ENCODE assay signal across 35 cellular contexts in genomic region chr20:1072258-1072657, GRCh38. TPM values are rescaled to one million over a fixed set of nuclear protein-coding genes. Genes with fewer than 3 reads are reported as not detected.
DNase-seq lines count a peak whose midpoint lies in the region; ATAC-seq, FAIRE-seq and TF ChIP-seq lines count a peak whose summit lies in the region.
"Had no signal": no experiment of that assay in that cellular context is flagged by ENCODE, and none has a peak within 500 bp of the region (broad histone marks: within the 10 kb centered on the region; RNA-seq: fewer than 3 reads in every experiment).

No MANE protein-coding gene starts in this region.

- no peaks in the 10 kb centered on the region for H3K4me1 Mint-ChIP-seq in activated T-cell treated with anti-CD3 and anti-CD28 coated beads, Interleukin-2, amount 50 U/mL, for 72 hours (ENCODE audit: low read depth)
- H3K4me1 Mint-ChIP-seq: CD14-positive monocyte; CD4-positive, alpha-beta memory T cell; CD8-positive, alpha-beta memory T cell had no signal

- intact Hi-C loops in kidney (cut with DNase I): no loop called here

- H3K4me3 ChIP-seq in A549 (no peak overlapping the region), HEK293 (ENCODE audit: low read depth, low read length) (no peak overlapping the region), kidney (ENCODE audit: low read length in 2 of 2) (no peak overlapping the region)
- H3K4me3 ChIP-seq: BLaER1; BLaER1 treated with 17β-estradiol and CSF1 and Interleukin-3, amounts not matched to agents 10 nM and 100 nM had no signal

- H3K27ac ChIP-seq in A549 (no peak overlapping the region), HEK293 (ENCODE audit: extremely low read depth, low read depth, low read length) (no peak overlapping the region), kidney (ENCODE audit: low read depth in 2 of 2, low read length in 2 of 2) (no peak overlapping the region)
- H3K27ac ChIP-seq: 22Rv1; BLaER1; BLaER1 treated with 17β-estradiol and CSF1 and Interleukin-3, amounts not matched to agents 10 nM and 100 nM; C4-2B had no signal

- H3K27ac Mint-ChIP-seq in activated T-cell treated with anti-CD3 and anti-CD28 coated beads, Interleukin-2, amount 50 U/mL, for 72 hours: no peak overlapping the region
- H3K27ac Mint-ChIP-seq: B cell; CD14-positive monocyte; CD4-positive, alpha-beta memory T cell; CD4-positive, alpha-beta T cell; CD4-positive, CD25-positive, alpha-beta regulatory T cell; CD8-positive, alpha-beta T cell had no signal

- ATAC-seq in A549 (no peak), GM19328 (IDR thresholded peaks at IDR 0.05; ENCODE audit: unreplicated experiment) (no peak)
- no peak for ATAC-seq in activated T-cell treated with anti-CD3 and anti-CD28 coated beads, Interleukin-2, amount 50 U/mL, for 72 hours (replicated peaks in 1 of 2)
- ATAC-seq: CD8-positive, alpha-beta T cell had no signal

- POLR2A ChIA-PET in A549 (lab: Yijun Ruan, JAX): no interaction called here
- POLR2A ChIA-PET in HEK293 (lab: Yijun Ruan, JAX): no interaction called here

- FAIRE-seq in A204.1 (lab: Jason Lieb, UNC) (peak; percentile 40), A549 (lab: Jason Lieb, UNC) (peak; percentile 67), kidney (lab: Jason Lieb, UNC) (peak; percentile 57)
- FAIRE-seq: D721Med had no signal

- TF ChIP-seq CTCF in A549 (IDR thresholded peaks at IDR 0.05) (no peak), HEK293 (tag by site-specific recombination; IDR thresholded peaks at IDR 0.05) (no peak), kidney (IDR thresholded peaks at IDR 0.05; ENCODE audit: borderline replicate concordance, extremely low read depth, insufficient read depth) (no peak)

- H3K9me3 ChIP-seq in A549 (peaks cover 22% of the 10 kb centered on the region; the same call in 2 of the 3 replicates), HEK293 (ENCODE audit: control insufficient read depth, insufficient read depth, low read depth, low read length) (no peaks in the 10 kb centered on the region), kidney (ENCODE audit: control insufficient read depth in 1 of 2, low read length in 2 of 2) (no peaks in the 10 kb centered on the region)
- H3K9me3 ChIP-seq: BE2C, Caco-2 had no signal

- H3K4me2 ChIP-seq in A549: no peak overlapping the region
- H3K4me2 ChIP-seq: BLaER1; BLaER1 treated with 17β-estradiol and CSF1 and Interleukin-3, amounts not matched to agents 10 nM and 100 nM had no signal

- no peak for TF ChIP-seq POLR2A in A549 (IDR thresholded peaks at IDR 0.05; ENCODE audit: low read length)

- no peak for TF ChIP-seq EP300 in A549 (IDR thresholded peaks at IDR 0.05)

- CTCF ChIA-PET in A549 (lab: Yijun Ruan, JAX): no interaction called here
- CTCF ChIA-PET in HEK293 (lab: Yijun Ruan, JAX): no interaction called here

- peaks cover 3 to 7% of the 10 kb centered on the region in 2 donors for H3K36me3 Mint-ChIP-seq in activated T-cell treated with anti-CD3 and anti-CD28 coated beads, Interleukin-2, amount 50 U/mL, for 72 hours (ENCODE audit: insufficient read depth in 2 of 2)
- H3K36me3 Mint-ChIP-seq: CD14-positive monocyte; CD4-positive, CD25-positive, alpha-beta regulatory T cell had no signal

- no peak for TF ChIP-seq RAD21 in A549 (conservative IDR thresholded peaks at IDR 0.05 in 1 of 2, IDR thresholded peaks at IDR 0.05 in 1 of 2)

- DNase-seq in A549 (ENCODE audit: low read depth in 1 of 2, low spot score in 1 of 2) (no peak), kidney (no peak), retina (no peak)
- DNase-seq in activated CD4-positive, CD25-positive, alpha-beta regulatory T cell (lab: John Stamatoyannopoulos, UW): no peak
- no peak for DNase-seq in activated T-cell treated with anti-CD3 and anti-CD28 coated beads, Interleukin-2, amount 50 U/mL, for 72 hours
- DNase-seq: 8988T; ACHN; AML-193; BE2C; C1 segment of cervical spinal cord; Caco-2; Calu3; CD4-positive, alpha-beta memory T cell; CD4-positive, alpha-beta T cell; CD4-positive, CD25-positive, alpha-beta regulatory T cell; CD8-positive, alpha-beta memory T cell; CD8-positive, alpha-beta T cell; COR-L47; DMS 273 treated with DMSO at 0.1 percent for 48 hours; DMS153; DMS53; DMS79; DMS79 treated with DMSO at 0.1 percent for 48 hours; DND-41; EL had no signal

- WGBS in A549 (ENCODE audit: missing lambda C conversion rate): 2% methylated on average over 2 of the region's 2 CpGs

- H3K9me3 Mint-ChIP-seq in activated T-cell treated with anti-CD3 and anti-CD28 coated beads, Interleukin-2, amount 50 U/mL, for 72 hours: peaks cover 5 to 9% of the 10 kb centered on the region in 2 donors

- no peak overlapping the region for H3K9ac ChIP-seq in kidney (ENCODE audit: low read length in 2 of 2)
- H3K9ac ChIP-seq: BLaER1; BLaER1 treated with 17β-estradiol and CSF1 and Interleukin-3, amounts not matched to agents 10 nM and 100 nM had no signal

- H3K4me1 ChIP-seq in A549: no peaks in the 10 kb centered on the region
- H3K4me1 ChIP-seq in HEK293 (ENCODE audit: control insufficient read depth, insufficient read depth, low read length): no peaks in the 10 kb centered on the region
- no peaks in the 10 kb centered on the region for H3K4me1 ChIP-seq in kidney (ENCODE audit: control insufficient read depth in 1 of 2, insufficient read depth in 1 of 2, low read depth in 1 of 2, low read length in 2 of 2)
- H3K4me1 ChIP-seq: BE2C, Caco-2 had no signal

- H3K36me3 ChIP-seq in HEK293 (ENCODE audit: control insufficient read depth in 2 of 2, insufficient read depth in 1 of 2, low read length in 2 of 2): no peaks in the 10 kb centered on the region
- H3K36me3 ChIP-seq in kidney (ENCODE audit: control insufficient read depth in 1 of 2, insufficient read depth in 2 of 2, low read length in 2 of 2): peaks cover 0 to 2% of the 10 kb centered on the region in 2 donors
- H3K36me3 ChIP-seq: BE2C; BLaER1; BLaER1 treated with 17β-estradiol and CSF1 and Interleukin-3, amounts not matched to agents 10 nM and 100 nM had no signal

- H3K4me3 Mint-ChIP-seq in activated T-cell treated with anti-CD3 and anti-CD28 coated beads, Interleukin-2, amount 50 U/mL, for 72 hours: no peak overlapping the region
- H3K4me3 Mint-ChIP-seq: B cell; CD14-positive monocyte; CD4-positive, alpha-beta memory T cell; CD4-positive, alpha-beta T cell; CD4-positive, CD25-positive, alpha-beta regulatory T cell; CD8-positive, alpha-beta memory T cell; CD8-positive, alpha-beta T cell had no signal

- H3K27me3 Mint-ChIP-seq in activated T-cell treated with anti-CD3 and anti-CD28 coated beads, Interleukin-2, amount 50 U/mL, for 72 hours (ENCODE audit: low read depth): no peaks in the 10 kb centered on the region
- H3K27me3 Mint-ChIP-seq: CD4-positive, alpha-beta T cell had no signal

TF ChIP-seq in A549, 52 proteins besides CTCF, POLR2A, EP300 and RAD21 (continues in another document):
- TF ChIP-seq CHD4 (IDR thresholded peaks at IDR 0.05; ENCODE audit: borderline replicate concordance): no peak
- TF ChIP-seq HOXB5 (CRISPR knock-in tag; IDR thresholded peaks at IDR 0.05): no peak
- no peak for TF ChIP-seq NR3C1 (IDR thresholded peaks at IDR 0.05)
- no peak for TF ChIP-seq KDM5A (IDR thresholded peaks at IDR 0.05)
- TF ChIP-seq, protein P1, sequence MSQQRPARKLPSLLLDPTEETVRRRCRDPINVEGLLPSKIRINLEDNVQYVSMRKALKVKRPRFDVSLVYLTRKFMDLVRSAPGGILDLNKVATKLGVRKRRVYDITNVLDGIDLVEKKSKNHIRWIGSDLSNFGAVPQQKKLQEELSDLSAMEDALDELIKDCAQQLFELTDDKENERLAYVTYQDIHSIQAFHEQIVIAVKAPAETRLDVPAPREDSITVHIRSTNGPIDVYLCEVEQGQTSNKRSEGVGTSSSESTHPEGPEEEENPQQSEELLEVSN (IDR thresholded peaks at IDR 0.05; ENCODE audit: borderline replicate concordance, low read depth): no peak
- TF ChIP-seq KDM1A (IDR thresholded peaks at IDR 0.05; ENCODE audit: low read depth): no peak
- no peak for TF ChIP-seq TP53 (CRISPR knock-in tag; IDR thresholded peaks at IDR 0.05)
- TF ChIP-seq HES2 (IDR thresholded peaks at IDR 0.05): no peak
- no peak for TF ChIP-seq MAZ (IDR thresholded peaks at IDR 0.05; ENCODE audit: borderline replicate concordance, low read depth, low read length)

TF ChIP-seq in HEK293, 187 proteins besides CTCF, POLR2A, EP300 and RAD21:
- TF ChIP-seq ZNF184 (tag by site-specific recombination; IDR thresholded peaks at IDR 0.05): no peak
- no peak for TF ChIP-seq ZNF560 (tag by site-specific recombination; IDR thresholded peaks at IDR 0.05; ENCODE audit: borderline replicate concordance)
- TF ChIP-seq ZFP37 (tag by site-specific recombination; IDR thresholded peaks at IDR 0.05): no peak
- TF ChIP-seq ZNF133 (tag by site-specific recombination; IDR thresholded peaks at IDR 0.05): peak; percentile 97
- TF ChIP-seq ZNF280D (tag by site-specific recombination; IDR thresholded peaks at IDR 0.05): no peak
- TF ChIP-seq ZNF660 (tag by site-specific recombination; IDR thresholded peaks at IDR 0.05): no peak

RNA-seq across cellular contexts. Expression of gene PSMF1, which starts 46.1 kb away (rescaled TPM):
- 157 and 168 TPM in 2 replicates for polyA plus RNA-seq in A549 (2011; rRNA removed)
- 124 and 139 TPM in 2 replicates for polyA plus RNA-seq in A549 (2012; cell fraction: cytosol; rRNA removed)
- 226 and 864 TPM in 2 replicates for polyA plus RNA-seq in A549 (2012; cell fraction: nucleus; rRNA removed)
- 123 to 145 TPM (median 134 TPM) in 3 replicates for polyA plus RNA-seq in A549 (2017; fragmentation: RNase III; extraction: RNeasy Plus Mini Kit Qiagen cat#74134 plus additional on column Dnase treatment)
- 147 and 156 TPM in 2 replicates for polyA minus RNA-seq in A549 (2011; rRNA and poly(A)+ RNA removed)
- total RNA-seq in kidney: 135 TPM
- polyA plus RNA-seq in kidney (ENCODE audit: insufficient read depth, low read depth, low replicate concordance): 93.2 TPM
- total RNA-seq in activated T-cell treated with anti-CD3 and anti-CD28 coated beads, Interleukin-2, amount 50 U/mL, for 72 hours: 100 to 1,000 TPM; 168 to 185 TPM
